ENCODE assay signal across 18 cellular contexts in the genomic region with DNA sequence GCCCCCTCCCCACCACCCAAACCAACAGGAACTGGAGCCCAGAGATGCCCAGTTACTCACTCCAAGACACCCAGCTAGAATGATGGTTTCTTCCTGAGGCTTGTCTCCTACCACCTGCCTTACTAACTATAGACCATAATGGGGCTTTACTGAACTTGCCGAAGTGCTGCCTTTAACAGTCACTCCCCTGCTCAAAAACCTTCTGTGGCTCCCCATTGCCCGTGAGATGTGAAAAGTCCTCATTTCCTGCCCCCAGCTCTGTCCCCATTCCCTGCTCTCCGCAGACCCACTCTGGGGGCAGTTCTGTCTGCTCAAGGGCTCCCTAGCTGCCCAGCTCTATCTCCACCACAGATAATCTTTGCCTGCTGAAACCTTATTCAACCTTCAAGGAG. TPM values are rescaled to one million over a fixed set of nuclear protein-coding genes. Genes with fewer than 3 reads are reported as not detected.
DNase-seq lines count a peak whose midpoint lies in the region; ATAC-seq, FAIRE-seq and TF ChIP-seq lines count a peak whose summit lies in the region.
"Had no signal": no experiment of that assay in that cellular context is flagged by ENCODE, and none has a peak within 500 bp of the region (broad histone marks: within the 10 kb centered on the region; RNA-seq: fewer than 3 reads in every experiment).

No MANE protein-coding gene starts in this region.

- no peaks in the 10 kb centered on the region for H3K9me3 Mint-ChIP-seq in activated T-helper 17 cell treated with anti-CD3 and anti-CD28 coated beads, Interleukin-2, amount 50 U/mL, for 72 hours
- no peaks in the 10 kb centered on the region for H3K9me3 Mint-ChIP-seq in type B pancreatic cell
- H3K9me3 Mint-ChIP-seq: CD8-positive, alpha-beta memory T cell had no signal

- H3K27ac ChIP-seq in kidney (ENCODE audit: low read depth in 2 of 2, low read length in 2 of 2) = no peak overlapping the region
- peak overlapping the region; percentile 75 to 84 (median 80) for H3K27ac ChIP-seq in gastrocnemius medialis
- H3K27ac ChIP-seq: BLaER1, KMS-11 had no signal

- no peaks in the 10 kb centered on the region for H3K27me3 ChIP-seq in gastrocnemius medialis
- H3K27me3 ChIP-seq: BLaER1 had no signal

- no peaks in the 10 kb centered on the region for H3K36me3 Mint-ChIP-seq in activated T-helper 17 cell treated with anti-CD3 and anti-CD28 coated beads, Interleukin-2, amount 50 U/mL, for 72 hours (ENCODE audit: low read depth)
- H3K36me3 Mint-ChIP-seq in type B pancreatic cell = no peaks in the 10 kb centered on the region
- H3K36me3 Mint-ChIP-seq: IgD-negative memory B cell had no signal

- no peaks in the 10 kb centered on the region for H3K9me3 ChIP-seq in kidney (ENCODE audit: control insufficient read depth in 1 of 2, low read length in 2 of 2)
- H3K9me3 ChIP-seq in gastrocnemius medialis = no peaks in the 10 kb centered on the region
- H3K9me3 ChIP-seq: BLaER1, Caco-2 had no signal

- H3K4me3 ChIP-seq in kidney (ENCODE audit: low read length in 2 of 2) (no peak overlapping the region), gastrocnemius medialis (no peak overlapping the region)
- H3K4me3 ChIP-seq: BLaER1 had no signal

- ATAC-seq in activated T-helper 17 cell treated with anti-CD3 and anti-CD28 coated beads, Interleukin-2, amount 50 U/mL, for 72 hours (replicated peaks) = no peak
- ATAC-seq in gastrocnemius medialis (peak; percentile 3 to 26), GM18511 (IDR thresholded peaks at IDR 0.05; ENCODE audit: unreplicated experiment) (no peak)

- H3K4me1 Mint-ChIP-seq in activated T-helper 17 cell treated with anti-CD3 and anti-CD28 coated beads, Interleukin-2, amount 50 U/mL, for 72 hours = no peaks in the 10 kb centered on the region
- no peaks in the 10 kb centered on the region for H3K4me1 Mint-ChIP-seq in type B pancreatic cell (ENCODE audit: unreplicated experiment)

- H3K4me1 ChIP-seq in kidney (ENCODE audit: control insufficient read depth in 1 of 2, insufficient read depth in 1 of 2, low read depth in 1 of 2, low read length in 2 of 2) = no peaks in the 10 kb centered on the region
- peaks cover 5 to 16% of the 10 kb centered on the region in 2 donors for H3K4me1 ChIP-seq in gastrocnemius medialis
- H3K4me1 ChIP-seq: Caco-2 had no signal

- H3K9ac ChIP-seq in kidney (ENCODE audit: low read length in 2 of 2) = no peak overlapping the region
- H3K9ac ChIP-seq: BLaER1, KMS-11 had no signal

- H3K36me3 ChIP-seq in kidney (ENCODE audit: control insufficient read depth in 1 of 2, insufficient read depth in 2 of 2, low read length in 2 of 2) = no peaks in the 10 kb centered on the region
- H3K36me3 ChIP-seq in gastrocnemius medialis = no peaks in the 10 kb centered on the region
- H3K36me3 ChIP-seq: BLaER1 had no signal

- FAIRE-seq in kidney (lab: Jason Lieb, UNC) = no peak
- FAIRE-seq: GM12892 had no signal

- peak; percentile 39 for DNase-seq in kidney
- DNase-seq in gastrocnemius medialis = no peak
- no peak for DNase-seq in NCI-H146 (lab: John Stamatoyannopoulos, UW)
- DNase-seq in NCI-H2171 (lab: John Stamatoyannopoulos, UW) = no peak
- DNase-seq in type B pancreatic cell (ENCODE audit: extremely low spot score, unreplicated experiment) = no peak
- DNase-seq: AML-193; Caco-2; CD8-positive, alpha-beta memory T cell; DND-41; GDM1 had no signal

- TF ChIP-seq CTCF in kidney (IDR thresholded peaks at IDR 0.05; ENCODE audit: borderline replicate concordance, extremely low read depth, insufficient read depth) = no peak
- no peak for TF ChIP-seq CTCF in gastrocnemius medialis (IDR thresholded peaks at IDR 0.05 in 4 of 5, conservative IDR thresholded peaks at IDR 0.05 in 1 of 5)
- no peak for TF ChIP-seq CTCF in type B pancreatic cell (conservative IDR thresholded peaks at IDR 0.05)

- H3K4me3 Mint-ChIP-seq in activated T-helper 17 cell treated with anti-CD3 and anti-CD28 coated beads, Interleukin-2, amount 50 U/mL, for 72 hours = no peak overlapping the region
- no peak overlapping the region for H3K4me3 Mint-ChIP-seq in type B pancreatic cell
- H3K4me3 Mint-ChIP-seq: CD8-positive, alpha-beta memory T cell; IgD-negative memory B cell had no signal

- H3K27ac Mint-ChIP-seq in activated T-helper 17 cell treated with anti-CD3 and anti-CD28 coated beads, Interleukin-2, amount 50 U/mL, for 72 hours = peak overlapping the region; percentile 12
- no peak overlapping the region for H3K27ac Mint-ChIP-seq in type B pancreatic cell
- H3K27ac Mint-ChIP-seq: CD8-positive, alpha-beta memory T cell had no signal

- intact Hi-C loops in kidney (cut with DNase I) = no loop called here
- intact Hi-C loops in gastrocnemius medialis (cut with DNase I; ENCODE audit: low total_unique reads) = loop anchor here (1.0 to 2.0 kb wide), 2 partner anchors 21 to 59 kb away; a partner anchor contains a TSS

- in situ Hi-C loops in gastrocnemius medialis (cut with MboI; ENCODE audit: low sequenced_read_pairs in 4 of 4) = no loop called here

- peaks cover 4% of the 10 kb centered on the region for H3K27me3 Mint-ChIP-seq in activated T-helper 17 cell treated with anti-CD3 and anti-CD28 coated beads, Interleukin-2, amount 50 U/mL, for 72 hours
- H3K27me3 Mint-ChIP-seq in type B pancreatic cell = peaks cover 9% of the 10 kb centered on the region

- TF ChIP-seq POLR2A in gastrocnemius medialis (IDR thresholded peaks at IDR 0.05) = no peak

RNA-seq across cellular contexts. Expression of a gene that starts 4.9 kb away (rescaled TPM):
- total RNA-seq in activated T-helper 17 cell treated with anti-CD3 and anti-CD28 coated beads, Interleukin-2, amount 50 U/mL, for 72 hours = not detected
- 20.2 TPM for total RNA-seq in kidney
- polyA plus RNA-seq in kidney (ENCODE audit: insufficient read depth, low read depth, low replicate concordance) = 2.4 TPM
- 1 to 10 TPM in 3 of 4 donors, under 1 TPM in 1; 0.61 to 3.0 (median 2.6) TPM for total RNA-seq in gastrocnemius medialis
- total RNA-seq in type B pancreatic cell (ENCODE audit: low replicate concordance) = not detected in 2 replicates
- total RNA-seq: Caco-2, H4, HT1080 had no signal
- polyA plus RNA-seq: CD8-positive, alpha-beta memory T cell; IgD-negative memory B cell had no signal

RNA-seq across cellular contexts. Expression of a gene that starts 25.0 kb away (rescaled TPM):
- not detected for total RNA-seq in activated T-helper 17 cell treated with anti-CD3 and anti-CD28 coated beads, Interleukin-2, amount 50 U/mL, for 72 hours
- total RNA-seq in kidney = 18.9 TPM
- 8.7 TPM for polyA plus RNA-seq in kidney (ENCODE audit: insufficient read depth, low read depth, low replicate concordance)
- 1 to 10 TPM; 3.7 to 8.5 (median 5.8) TPM for total RNA-seq in gastrocnemius medialis
- total RNA-seq in type B pancreatic cell (ENCODE audit: low replicate concordance) = 0.10 and 5.2 TPM in 2 replicates
- total RNA-seq: Caco-2; CD8-positive, alpha-beta memory T cell; HT1080 had no signal
- polyA plus RNA-seq: CD8-positive, alpha-beta memory T cell; IgD-negative memory B cell had no signal

RNA-seq across cellular contexts. Expression of a gene that starts 25.7 kb away (rescaled TPM):
- not detected for total RNA-seq in activated T-helper 17 cell treated with anti-CD3 and anti-CD28 coated beads, Interleukin-2, amount 50 U/mL, for 72 hours
- total RNA-seq in kidney (4.3 TPM), gastrocnemius medialis (1 to 10 TPM; 2.6 to 6.4 (median 3.1) TPM), type B pancreatic cell (ENCODE audit: low replicate concordance) (0.29 and 8.2 TPM in 2 replicates)
- 4.1 TPM for polyA plus RNA-seq in kidney (ENCODE audit: insufficient read depth, low read depth, low replicate concordance)
- total RNA-seq: CD8-positive, alpha-beta memory T cell; H4; HT1080 had no signal
- polyA plus RNA-seq: CD8-positive, alpha-beta memory T cell; IgD-negative memory B cell had no signal

RNA-seq across cellular contexts. Expression of a gene that starts 44.3 kb away (rescaled TPM):
- not detected for total RNA-seq in activated T-helper 17 cell treated with anti-CD3 and anti-CD28 coated beads, Interleukin-2, amount 50 U/mL, for 72 hours
- total RNA-seq in kidney = not detected
- polyA plus RNA-seq in kidney (ENCODE audit: insufficient read depth, low read depth, low replicate concordance) = 0.56 TPM
- not detected for total RNA-seq in gastrocnemius medialis
- not detected in 2 replicates for total RNA-seq in type B pancreatic cell (ENCODE audit: low replicate concordance)
- total RNA-seq: Caco-2; CD8-positive, alpha-beta memory T cell; H4; HT1080 had no signal
- polyA plus RNA-seq: CD8-positive, alpha-beta memory T cell; IgD-negative memory B cell had no signal

Comparison
In these comparisons a context has a peak if more than half of its experiments do, and no peak if none do; other contexts are left out.
1. ATAC-seq: peak in gastrocnemius medialis (2 of 2); none in activated T-helper 17 cell treated with anti-CD3 and anti-CD28 coated beads, Interleukin-2, amount 50 U/mL, for 72 hours (single experiment) and GM18511 (single experiment).
2. H3K27ac ChIP-seq: peak in gastrocnemius medialis (4 of 4); none in kidney (0 of 2).